In genomic region chr9:82565188-82565966, GRCh38 we compare ENCODE assay signal across 19 cellular contexts.
DNase-seq lines count a peak whose midpoint lies in the region; ATAC-seq and TF ChIP-seq lines count a peak whose summit lies in the region.
"Had no signal": no experiment of that assay in that cellular context is flagged by ENCODE, and none has a peak within 500 bp of the region (broad histone marks: within the 10 kb centered on the region; RNA-seq: fewer than 3 reads in every experiment).

No MANE protein-coding gene starts in this region.

- H3K4ac ChIP-seq in mesenchymal stem cell (ENCODE audit: low read depth in 1 of 2, low read length in 2 of 2): no peak overlapping the region

- no peaks in the 10 kb centered on the region for H3K9me3 ChIP-seq in mesenchymal stem cell (ENCODE audit: control insufficient read depth, low read length)
- H3K9me3 ChIP-seq in CD8-positive, alpha-beta T cell (ENCODE audit: low read length): no peaks in the 10 kb centered on the region
- H3K9me3 ChIP-seq: A549 had no signal

- no peak overlapping the region for H3K27ac ChIP-seq in mesenchymal stem cell (ENCODE audit: low read length, poor library complexity, severe bottlenecking)
- no peak overlapping the region for H3K27ac ChIP-seq in CD8-positive, alpha-beta T cell (ENCODE audit: low read depth, low read length)
- H3K27ac ChIP-seq: A549 had no signal

- no peaks in the 10 kb centered on the region for H3K4me1 ChIP-seq in mesenchymal stem cell (ENCODE audit: control insufficient read depth, insufficient read depth, low read depth, low read length)
- H3K4me1 ChIP-seq in CD8-positive, alpha-beta T cell (ENCODE audit: insufficient read depth, low read length): no peaks in the 10 kb centered on the region
- H3K4me1 ChIP-seq: A549 had no signal

- DNase-seq in left ventricle myocardium superior (no peak), Right ventricle myocardium superior (no peak), SK-N-DZ (ENCODE audit: low spot score) (peak; percentile 16), mesenchymal stem cell (peak; percentile 54), sciatic nerve (ENCODE audit: low spot score) (no peak)
- DNase-seq in CD8-positive, alpha-beta T cell: no peak
- DNase-seq: Calu3; CD4-positive, alpha-beta T cell; KBM-7; NCI-H1105 treated with DMSO at 0.1 percent for 48 hours; NCI-H1694 treated with DMSO at 0.1 percent for 48 hours; NCI-H2171; NK-92 treated with Interleukin-12 subunit alpha and Interleukin-12 subunit beta, amount 100 ng/mL, for 24 hours; SHP77 had no signal

- TF ChIP-seq CTCF in CD8-positive, alpha-beta T cell (IDR thresholded peaks at IDR 0.05): no peak

- no peaks in the 10 kb centered on the region for H3K36me3 Mint-ChIP-seq in CD8-positive, alpha-beta T cell

- no peak overlapping the region for H3K14ac ChIP-seq in mesenchymal stem cell (ENCODE audit: low read length in 2 of 2)

- H4K8ac ChIP-seq in mesenchymal stem cell (ENCODE audit: low read length): no peak overlapping the region

- H3K4me2 ChIP-seq in mesenchymal stem cell (ENCODE audit: low read length, poor library complexity, severe bottlenecking): no peak overlapping the region
- H3K4me2 ChIP-seq: A549, GM23338 had no signal

- no peak overlapping the region for H3K4me3 ChIP-seq in mesenchymal stem cell (ENCODE audit: insufficient read depth in 1 of 2, low read depth in 1 of 2, low read length in 2 of 2)
- H3K4me3 ChIP-seq in CD8-positive, alpha-beta T cell (ENCODE audit: low read depth, low read length): no peak overlapping the region
- H3K4me3 ChIP-seq: A549, GM23338 had no signal

- H3K4me3 Mint-ChIP-seq in CD8-positive, alpha-beta T cell: no peak overlapping the region
- H3K4me3 Mint-ChIP-seq: CD4-positive, alpha-beta T cell; GM23338 had no signal

- H2BK5ac ChIP-seq in mesenchymal stem cell (ENCODE audit: low read depth, low read length, poor library complexity, severe bottlenecking): no peak overlapping the region

- no peak overlapping the region for H4K91ac ChIP-seq in mesenchymal stem cell (ENCODE audit: low read length)

- no peaks in the 10 kb centered on the region for H3K36me3 ChIP-seq in mesenchymal stem cell (ENCODE audit: control insufficient read depth in 1 of 2, insufficient read depth in 2 of 2, low read depth in 1 of 2, low read length in 2 of 2)
- no peaks in the 10 kb centered on the region for H3K36me3 ChIP-seq in CD8-positive, alpha-beta T cell (ENCODE audit: insufficient read depth, low read length)

- peak; percentile 40 for ATAC-seq in left ventricle myocardium superior
- ATAC-seq in Right ventricle myocardium superior (ENCODE audit: poor library complexity): no peak
- ATAC-seq in sciatic nerve: peak; percentile 88
- ATAC-seq in HG03460 (IDR thresholded peaks at IDR 0.05; ENCODE audit: unreplicated experiment): no peak
- no peak for ATAC-seq in CD8-positive, alpha-beta T cell
- ATAC-seq in HG03571 (IDR thresholded peaks at IDR 0.05; ENCODE audit: unreplicated experiment): no peak
- ATAC-seq: A549, GM23338, HCT116 had no signal

- H3K23ac ChIP-seq in mesenchymal stem cell (ENCODE audit: low read length in 2 of 2): no peak overlapping the region

- peak overlapping the region in 1 of 2 experiments; percentile 29 for H2BK12ac ChIP-seq in mesenchymal stem cell (ENCODE audit: low read length in 2 of 2)

- no peaks in the 10 kb centered on the region for H3K27me3 Mint-ChIP-seq in CD8-positive, alpha-beta T cell (ENCODE audit: low read depth)
- H3K27me3 Mint-ChIP-seq: CD4-positive, alpha-beta T cell had no signal

- no peak overlapping the region for H2AK5ac ChIP-seq in mesenchymal stem cell (ENCODE audit: low read length, severe bottlenecking)

- H2AFZ ChIP-seq in mesenchymal stem cell (ENCODE audit: low read depth, low read length): no peak overlapping the region
- H2AFZ ChIP-seq: GM23338 had no signal

- H3K27ac Mint-ChIP-seq in CD8-positive, alpha-beta T cell: no peak overlapping the region
- H3K27ac Mint-ChIP-seq: CD4-positive, alpha-beta T cell; GM23338 had no signal

- H3K79me1 ChIP-seq in mesenchymal stem cell (replicated peaks; ENCODE audit: low read length, poor library complexity, severe bottlenecking): no peaks in the 10 kb centered on the region

- H3K9ac ChIP-seq in mesenchymal stem cell (ENCODE audit: low read length): no peak overlapping the region

- H3K4me1 Mint-ChIP-seq in CD8-positive, alpha-beta T cell (ENCODE audit: low read depth): no peaks in the 10 kb centered on the region
- H3K4me1 Mint-ChIP-seq: GM23338 had no signal

- no peak overlapping the region for H3K18ac ChIP-seq in mesenchymal stem cell (ENCODE audit: low read depth in 1 of 2, low read length in 2 of 2)

- H2BK120ac ChIP-seq in mesenchymal stem cell (ENCODE audit: low read depth, low read length): no peak overlapping the region

- intact Hi-C loops in left ventricle myocardium superior (cut with micrococcal nuclease): no loop called here
- intact Hi-C loops in Right ventricle myocardium superior (cut with DNase I): no loop called here
- intact Hi-C loops in sciatic nerve (cut with DNase I): no loop called here
- intact Hi-C loops in CD8-positive, alpha-beta T cell (cut with DNase I, micrococcal nuclease): loop anchor here in 1 of 2 experiments (10.0 kb wide), 1 partner anchor 961 kb away; no protein-coding TSS in a partner anchor

- H2BK15ac ChIP-seq in mesenchymal stem cell (ENCODE audit: low read depth, poor library complexity, severe bottlenecking): no peak overlapping the region

- POLR2A ChIA-PET in CD8-positive, alpha-beta T cell (lab: Charles Lee): no interaction called here

- no peaks in the 10 kb centered on the region for H3K9me3 Mint-ChIP-seq in CD8-positive, alpha-beta T cell
- H3K9me3 Mint-ChIP-seq: GM23338 had no signal

- WGBS in mesenchymal stem cell: 54% methylated on average over 5 of the region's 6 CpGs

- no peaks in the 10 kb centered on the region for H3K27me3 ChIP-seq in mesenchymal stem cell (ENCODE audit: control insufficient read depth in 1 of 2, insufficient read depth in 1 of 2, low read length in 2 of 2)
- no peaks in the 10 kb centered on the region for H3K27me3 ChIP-seq in CD8-positive, alpha-beta T cell (ENCODE audit: insufficient read depth, low read length)

- CTCF ChIA-PET in CD8-positive, alpha-beta T cell (lab: Charles Lee): no interaction called here

Comparison
In these comparisons a context has a peak if more than half of its experiments do, and no peak if none do; other contexts are left out.
1. ATAC-seq: peak in left ventricle myocardium superior (single experiment) and sciatic nerve (single experiment); none in Right ventricle myocardium superior (single experiment), HG03460 (single experiment), CD8-positive, alpha-beta T cell (single experiment) and HG03571 (single experiment).
2. DNase-seq: peak in SK-N-DZ (single experiment) and mesenchymal stem cell (single experiment); none in left ventricle myocardium superior (single experiment), Right ventricle myocardium superior (single experiment), sciatic nerve (single experiment) and CD8-positive, alpha-beta T cell (0 of 7).